1 cellular context compared by ENCODE assay signal in the genomic region with DNA sequence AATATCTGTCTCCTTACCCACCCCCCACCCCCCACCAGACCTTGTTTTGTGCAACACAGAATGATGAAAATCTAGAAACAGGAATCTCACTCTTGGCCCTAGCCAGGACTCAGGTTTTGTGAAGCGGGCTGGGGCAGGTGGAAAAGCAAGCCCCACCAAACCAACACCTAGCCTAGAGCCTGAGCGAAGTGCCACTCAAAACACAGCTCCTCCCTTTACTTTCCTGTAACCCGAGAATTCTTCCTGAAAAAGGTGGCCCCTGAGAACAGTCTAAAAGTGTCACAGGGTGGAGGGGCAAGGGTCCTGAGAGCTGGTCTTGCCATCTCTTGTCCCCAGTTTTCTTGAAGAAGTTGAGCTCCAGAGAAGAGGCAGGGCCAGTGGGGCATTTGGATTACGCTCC.
TF ChIP-seq lines count a peak whose summit lies in the region.

No MANE protein-coding gene starts in this region.

TF ChIP-seq in HepG2, 621 proteins besides CTCF, POLR2A, EP300 and RAD21:
- TF ChIP-seq, protein P1, sequence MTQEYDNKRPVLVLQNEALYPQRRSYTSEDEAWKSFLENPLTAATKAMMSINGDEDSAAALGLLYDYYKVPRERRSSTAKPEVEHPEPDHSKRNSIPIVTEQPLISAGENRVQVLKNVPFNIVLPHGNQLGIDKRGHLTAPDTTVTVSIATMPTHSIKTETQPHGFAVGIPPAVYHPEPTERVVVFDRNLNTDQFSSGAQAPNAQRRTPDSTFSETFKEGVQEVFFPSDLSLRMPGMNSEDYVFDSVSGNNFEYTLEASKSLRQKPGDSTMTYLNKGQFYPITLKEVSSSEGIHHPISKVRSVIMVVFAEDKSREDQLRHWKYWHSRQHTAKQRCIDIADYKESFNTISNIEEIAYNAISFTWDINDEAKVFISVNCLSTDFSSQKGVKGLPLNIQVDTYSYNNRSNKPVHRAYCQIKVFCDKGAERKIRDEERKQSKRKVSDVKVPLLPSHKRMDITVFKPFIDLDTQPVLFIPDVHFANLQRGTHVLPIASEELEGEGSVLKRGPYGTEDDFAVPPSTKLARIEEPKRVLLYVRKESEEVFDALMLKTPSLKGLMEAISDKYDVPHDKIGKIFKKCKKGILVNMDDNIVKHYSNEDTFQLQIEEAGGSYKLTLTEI (CRISPR knock-in tag; conservative IDR thresholded peaks at IDR 0.05), result no peak
- TF ChIP-seq XRCC5 (optimal IDR thresholded peaks at IDR 0.05; ENCODE audit: low read length) (no peak), NPAS2 (CRISPR knock-in tag; IDR thresholded peaks at IDR 0.05; ENCODE audit: borderline replicate concordance) (no peak), CEBPB (IDR thresholded peaks at IDR 0.05; ENCODE audit: borderline replicate concordance, low read depth, low read length) (no peak), MATR3 (CRISPR knock-in tag; IDR thresholded peaks at IDR 0.05) (no peak), AGO1 (IDR thresholded peaks at IDR 0.05; ENCODE audit: low read depth, low read length, poor library complexity, severe bottlenecking) (no peak), CAMTA2 (CRISPR knock-in tag; IDR thresholded peaks at IDR 0.05; ENCODE audit: borderline replicate concordance) (no peak), ZNF816 (CRISPR knock-in tag; IDR thresholded peaks at IDR 0.05; ENCODE audit: borderline replicate concordance) (no peak), SMAD9 (CRISPR knock-in tag; IDR thresholded peaks at IDR 0.05) (no peak), ZNF234 (CRISPR knock-in tag; conservative IDR thresholded peaks at IDR 0.05) (no peak)
- TF ChIP-seq, protein P2, sequence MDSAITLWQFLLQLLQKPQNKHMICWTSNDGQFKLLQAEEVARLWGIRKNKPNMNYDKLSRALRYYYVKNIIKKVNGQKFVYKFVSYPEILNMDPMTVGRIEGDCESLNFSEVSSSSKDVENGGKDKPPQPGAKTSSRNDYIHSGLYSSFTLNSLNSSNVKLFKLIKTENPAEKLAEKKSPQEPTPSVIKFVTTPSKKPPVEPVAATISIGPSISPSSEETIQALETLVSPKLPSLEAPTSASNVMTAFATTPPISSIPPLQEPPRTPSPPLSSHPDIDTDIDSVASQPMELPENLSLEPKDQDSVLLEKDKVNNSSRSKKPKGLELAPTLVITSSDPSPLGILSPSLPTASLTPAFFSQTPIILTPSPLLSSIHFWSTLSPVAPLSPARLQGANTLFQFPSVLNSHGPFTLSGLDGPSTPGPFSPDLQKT (CRISPR knock-in tag; IDR thresholded peaks at IDR 0.05; ENCODE audit: borderline replicate concordance), result no peak
- TF ChIP-seq, protein P3, sequence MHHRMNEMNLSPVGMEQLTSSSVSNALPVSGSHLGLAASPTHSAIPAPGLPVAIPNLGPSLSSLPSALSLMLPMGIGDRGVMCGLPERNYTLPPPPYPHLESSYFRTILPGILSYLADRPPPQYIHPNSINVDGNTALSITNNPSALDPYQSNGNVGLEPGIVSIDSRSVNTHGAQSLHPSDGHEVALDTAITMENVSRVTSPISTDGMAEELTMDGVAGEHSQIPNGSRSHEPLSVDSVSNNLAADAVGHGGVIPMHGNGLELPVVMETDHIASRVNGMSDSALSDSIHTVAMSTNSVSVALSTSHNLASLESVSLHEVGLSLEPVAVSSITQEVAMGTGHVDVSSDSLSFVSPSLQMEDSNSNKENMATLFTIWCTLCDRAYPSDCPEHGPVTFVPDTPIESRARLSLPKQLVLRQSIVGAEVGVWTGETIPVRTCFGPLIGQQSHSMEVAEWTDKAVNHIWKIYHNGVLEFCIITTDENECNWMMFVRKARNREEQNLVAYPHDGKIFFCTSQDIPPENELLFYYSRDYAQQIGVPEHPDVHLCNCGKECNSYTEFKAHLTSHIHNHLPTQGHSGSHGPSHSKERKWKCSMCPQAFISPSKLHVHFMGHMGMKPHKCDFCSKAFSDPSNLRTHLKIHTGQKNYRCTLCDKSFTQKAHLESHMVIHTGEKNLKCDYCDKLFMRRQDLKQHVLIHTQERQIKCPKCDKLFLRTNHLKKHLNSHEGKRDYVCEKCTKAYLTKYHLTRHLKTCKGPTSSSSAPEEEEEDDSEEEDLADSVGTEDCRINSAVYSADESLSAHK (CRISPR knock-in tag; IDR thresholded peaks at IDR 0.05; ENCODE audit: borderline replicate concordance), result no peak
- TF ChIP-seq, protein P4, sequence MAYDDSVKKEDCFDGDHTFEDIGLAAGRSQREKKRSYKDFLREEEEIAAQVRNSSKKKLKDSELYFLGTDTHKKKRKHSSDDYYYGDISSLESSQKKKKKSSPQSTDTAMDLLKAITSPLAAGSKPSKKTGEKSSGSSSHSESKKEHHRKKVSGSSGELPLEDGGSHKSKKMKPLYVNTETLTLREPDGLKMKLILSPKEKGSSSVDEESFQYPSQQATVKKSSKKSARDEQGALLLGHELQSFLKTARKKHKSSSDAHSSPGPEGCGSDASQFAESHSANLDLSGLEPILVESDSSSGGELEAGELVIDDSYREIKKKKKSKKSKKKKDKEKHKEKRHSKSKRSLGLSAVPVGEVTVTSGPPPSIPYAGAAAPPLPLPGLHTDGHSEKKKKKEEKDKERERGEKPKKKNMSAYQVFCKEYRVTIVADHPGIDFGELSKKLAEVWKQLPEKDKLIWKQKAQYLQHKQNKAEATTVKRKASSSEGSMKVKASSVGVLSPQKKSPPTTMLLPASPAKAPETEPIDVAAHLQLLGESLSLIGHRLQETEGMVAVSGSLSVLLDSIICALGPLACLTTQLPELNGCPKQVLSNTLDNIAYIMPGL (CRISPR knock-in tag; IDR thresholded peaks at IDR 0.05; ENCODE audit: borderline replicate concordance in 1 of 2, low read depth in 1 of 2), result no peak
- TF ChIP-seq, protein P5, sequence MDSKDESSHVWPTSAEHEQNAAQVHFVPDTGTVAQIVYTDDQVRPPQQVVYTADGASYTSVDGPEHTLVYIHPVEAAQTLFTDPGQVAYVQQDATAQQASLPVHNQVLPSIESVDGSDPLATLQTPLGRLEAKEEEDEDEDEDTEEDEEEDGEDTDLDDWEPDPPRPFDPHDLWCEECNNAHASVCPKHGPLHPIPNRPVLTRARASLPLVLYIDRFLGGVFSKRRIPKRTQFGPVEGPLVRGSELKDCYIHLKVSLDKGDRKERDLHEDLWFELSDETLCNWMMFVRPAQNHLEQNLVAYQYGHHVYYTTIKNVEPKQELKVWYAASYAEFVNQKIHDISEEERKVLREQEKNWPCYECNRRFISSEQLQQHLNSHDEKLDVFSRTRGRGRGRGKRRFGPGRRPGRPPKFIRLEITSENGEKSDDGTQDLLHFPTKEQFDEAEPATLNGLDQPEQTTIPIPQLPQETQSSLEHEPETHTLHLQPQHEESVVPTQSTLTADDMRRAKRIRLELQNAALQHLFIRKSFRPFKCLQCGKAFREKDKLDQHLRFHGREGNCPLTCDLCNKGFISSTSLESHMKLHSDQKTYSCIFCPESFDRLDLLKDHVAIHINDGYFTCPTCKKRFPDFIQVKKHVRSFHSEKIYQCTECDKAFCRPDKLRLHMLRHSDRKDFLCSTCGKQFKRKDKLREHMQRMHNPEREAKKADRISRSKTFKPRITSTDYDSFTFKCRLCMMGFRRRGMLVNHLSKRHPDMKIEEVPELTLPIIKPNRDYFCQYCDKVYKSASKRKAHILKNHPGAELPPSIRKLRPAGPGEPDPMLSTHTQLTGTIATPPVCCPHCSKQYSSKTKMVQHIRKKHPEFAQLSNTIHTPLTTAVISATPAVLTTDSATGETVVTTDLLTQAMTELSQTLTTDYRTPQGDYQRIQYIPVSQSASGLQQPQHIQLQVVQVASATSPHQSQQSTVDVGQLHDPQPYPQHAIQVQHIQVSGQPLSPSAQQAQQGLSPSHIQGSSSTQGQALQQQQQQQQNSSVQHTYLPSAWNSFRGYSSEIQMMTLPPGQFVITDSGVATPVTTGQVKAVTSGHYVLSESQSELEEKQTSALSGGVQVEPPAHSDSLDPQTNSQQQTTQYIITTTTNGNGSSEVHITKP (CRISPR knock-in tag; IDR thresholded peaks at IDR 0.05; ENCODE audit: low read depth), result no peak
